Comparison of ENCODE assay signal across 1 cellular context in genomic region chr12:89352492-89353187, GRCh38.
A peak's percentile ranks its signal among the peaks of the same experiment; 100 is the strongest.
TF ChIP-seq lines count a peak whose summit lies in the region.

A gene with protein sequence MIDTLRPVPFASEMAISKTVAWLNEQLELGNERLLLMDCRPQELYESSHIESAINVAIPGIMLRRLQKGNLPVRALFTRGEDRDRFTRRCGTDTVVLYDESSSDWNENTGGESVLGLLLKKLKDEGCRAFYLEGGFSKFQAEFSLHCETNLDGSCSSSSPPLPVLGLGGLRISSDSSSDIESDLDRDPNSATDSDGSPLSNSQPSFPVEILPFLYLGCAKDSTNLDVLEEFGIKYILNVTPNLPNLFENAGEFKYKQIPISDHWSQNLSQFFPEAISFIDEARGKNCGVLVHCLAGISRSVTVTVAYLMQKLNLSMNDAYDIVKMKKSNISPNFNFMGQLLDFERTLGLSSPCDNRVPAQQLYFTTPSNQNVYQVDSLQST (minus strand): TSS chr12:89352501. CDS start chr12:89352039, 462 bp downstream.

TF ChIP-seq in K562, 482 proteins besides CTCF, POLR2A, EP300 and RAD21 (continued from another document):
- TF ChIP-seq, protein P1, sequence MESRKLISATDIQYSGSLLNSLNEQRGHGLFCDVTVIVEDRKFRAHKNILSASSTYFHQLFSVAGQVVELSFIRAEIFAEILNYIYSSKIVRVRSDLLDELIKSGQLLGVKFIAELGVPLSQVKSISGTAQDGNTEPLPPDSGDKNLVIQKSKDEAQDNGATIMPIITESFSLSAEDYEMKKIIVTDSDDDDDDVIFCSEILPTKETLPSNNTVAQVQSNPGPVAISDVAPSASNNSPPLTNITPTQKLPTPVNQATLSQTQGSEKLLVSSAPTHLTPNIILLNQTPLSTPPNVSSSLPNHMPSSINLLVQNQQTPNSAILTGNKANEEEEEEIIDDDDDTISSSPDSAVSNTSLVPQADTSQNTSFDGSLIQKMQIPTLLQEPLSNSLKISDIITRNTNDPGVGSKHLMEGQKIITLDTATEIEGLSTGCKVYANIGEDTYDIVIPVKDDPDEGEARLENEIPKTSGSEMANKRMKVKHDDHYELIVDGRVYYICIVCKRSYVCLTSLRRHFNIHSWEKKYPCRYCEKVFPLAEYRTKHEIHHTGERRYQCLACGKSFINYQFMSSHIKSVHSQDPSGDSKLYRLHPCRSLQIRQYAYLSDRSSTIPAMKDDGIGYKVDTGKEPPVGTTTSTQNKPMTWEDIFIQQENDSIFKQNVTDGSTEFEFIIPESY (CRISPR knock-in tag; IDR thresholded peaks at IDR 0.05), result peak; percentile 98
- TF ChIP-seq HOXB6 (CRISPR knock-in tag; IDR thresholded peaks at IDR 0.05; ENCODE audit: borderline replicate concordance) (no peak), ZNF431 (CRISPR knock-in tag; IDR thresholded peaks at IDR 0.05) (peak; percentile 68; the same call in 1 of the 2 replicates)
